In genomic region chr13:26961890-26962615, GRCh38 we compare ENCODE assay signal across 18 cellular contexts.
A peak's percentile ranks its signal among the peaks of the same experiment; 100 is the strongest.
DNase-seq lines count a peak whose midpoint lies in the region; ATAC-seq, FAIRE-seq and TF ChIP-seq lines count a peak whose summit lies in the region.
"Had no signal": no experiment of that assay in that cellular context is flagged by ENCODE, and none has a peak within 500 bp of the region (broad histone marks: within the 10 kb centered on the region; RNA-seq: fewer than 3 reads in every experiment).

No MANE protein-coding gene starts in this region.

- H3K4me2 ChIP-seq in H1 (ENCODE audit: insufficient read depth in 1 of 2, low read depth in 2 of 2, low read length in 2 of 2): no peak overlapping the region
- no peak overlapping the region for H3K4me2 ChIP-seq in OCI-LY7 (ENCODE audit: low read length)

- no peaks in the 10 kb centered on the region for H4K20me1 ChIP-seq in H1 (replicated peaks in 1 of 2; ENCODE audit: control insufficient read depth in 1 of 2, insufficient read depth in 2 of 2, low read length in 2 of 2)
- no peaks in the 10 kb centered on the region for H4K20me1 ChIP-seq in OCI-LY7 (ENCODE audit: insufficient read depth, low read length)

- H2AK5ac ChIP-seq in H1 (ENCODE audit: low read depth, low read length): no peak overlapping the region

- no peak overlapping the region for H3K9ac ChIP-seq in H1 (replicated peaks in 1 of 4; ENCODE audit: extremely low read depth in 1 of 4, low read depth in 3 of 4, low read length in 3 of 4)

- H4K91ac ChIP-seq in H1 (replicated peaks; ENCODE audit: insufficient read length, low read length): no peak overlapping the region

- TF ChIP-seq RAD21 in H1 (IDR thresholded peaks at IDR 0.05 in 1 of 2, conservative IDR thresholded peaks at IDR 0.05 in 1 of 2; ENCODE audit: low read depth in 2 of 2, low read length in 2 of 2): no peak

- H2BK120ac ChIP-seq in H1 (replicated peaks; ENCODE audit: low read depth, low read length): no peak overlapping the region

- FAIRE-seq in H1 (lab: Jason Lieb, UNC): no peak
- FAIRE-seq: astrocyte had no signal

- H3K18ac ChIP-seq in H1 (ENCODE audit: extremely low read depth, low read length): no peak overlapping the region

- H2BK15ac ChIP-seq in H1 (ENCODE audit: low read length): no peak overlapping the region

- no peaks in the 10 kb centered on the region for H3K23me2 ChIP-seq in H1 (ENCODE audit: low read depth, low read length)

- no peak overlapping the region for H2BK5ac ChIP-seq in H1 (ENCODE audit: low read depth, low read length)

- H3K79me1 ChIP-seq in H1 (ENCODE audit: low read depth, low read length): no peaks in the 10 kb centered on the region

- H3K4ac ChIP-seq in H1 (replicated peaks; ENCODE audit: insufficient read length, low read depth, low read length): no peak overlapping the region

- DNase-seq in NCI-H146 treated with DMSO at 0.1 percent for 48 hours (lab: John Stamatoyannopoulos, UW; ENCODE audit: unreplicated experiment) (peak; percentile 49), H1 (ENCODE audit: low read depth in 1 of 2, low spot score in 2 of 2) (no peak), DMS 273 treated with DMSO at 0.1 percent for 48 hours (lab: John Stamatoyannopoulos, UW) (no peak), OCI-LY7 (ENCODE audit: low spot score) (no peak), GM10266 (ENCODE audit: extremely low spot score) (no peak)
- DNase-seq: activated CD8-positive, alpha-beta memory T cell treated with anti-CD3 and anti-CD28 coated beads, Interleukin-2, amount 50 U/mL, for 4 hours; activated gamma-delta T cell; H7; NCI-H2227 treated with DMSO at 0.1 percent for 48 hours; nucleus accumbens; stimulated activated CD4-positive, alpha-beta T cell treated with anti-CD3 and anti-CD28 coated beads, Interleukin-4, amount 100 ng/mL, for 4 hours had no signal

- H3K56ac ChIP-seq in H1 (replicated peaks; ENCODE audit: insufficient read length, low read depth, low read length): no peak overlapping the region

- WGBS in H1 (ENCODE audit: extremely low coverage in 1 of 2, insufficient coverage in 1 of 2, insufficient read length in 1 of 2, insufficient replicate concordance in 2 of 2, low coverage in 1 of 2, low lambda C conversion rate in 2 of 2, missing lambda C conversion rate in 1 of 2), 2 experiments: 84% methylated on average over 16 of the region's 17 CpGs; no CpG with 5 or more reads in 1 of the 2 experiments

- H3K79me2 ChIP-seq in H1 (ENCODE audit: control insufficient read depth in 1 of 2, insufficient read depth in 2 of 2, low read length in 2 of 2): no peaks in the 10 kb centered on the region
- no peaks in the 10 kb centered on the region for H3K79me2 ChIP-seq in OCI-LY7 (ENCODE audit: insufficient read depth, low read depth, low read length)

- H3K27ac ChIP-seq in H1 (ENCODE audit: low read depth, low read length) (no peak overlapping the region), muscle layer of duodenum (ENCODE audit: low read length) (peak overlapping the region; percentile 18), OCI-LY7 (ENCODE audit: low read depth, low read length, poor library complexity, severe bottlenecking) (no peak overlapping the region)
- H3K27ac ChIP-seq: coronary artery, SJSA1 had no signal

- intact Hi-C loops in OCI-LY7 (cut with micrococcal nuclease; ENCODE audit: unreplicated experiment): no loop called here

- H3K4me1 ChIP-seq in H1 (replicated peaks in 1 of 4; ENCODE audit: control insufficient read depth in 3 of 4, insufficient read depth in 4 of 4, low read length in 3 of 4) (peaks cover 0 to 7% (median 3%) of the 10 kb centered on the region in 4 experiments; a peak in 4 of 7 replicates), muscle layer of duodenum (ENCODE audit: control insufficient read depth in 1 of 2, insufficient read depth in 2 of 2, low read length in 2 of 2) (peaks cover 0 to 13% of the 10 kb centered on the region in 2 donors), OCI-LY7 (ENCODE audit: insufficient read depth, low read length, poor library complexity, severe bottlenecking) (peaks cover 6% of the 10 kb centered on the region)
- H3K4me1 ChIP-seq: SJSA1 had no signal

- H2BK20ac ChIP-seq in H1 (ENCODE audit: low read length): no peak overlapping the region; the same call in 1 of the 2 replicates

- no peak overlapping the region for H3K4me3 ChIP-seq in H1 (ENCODE audit: extremely low read depth in 1 of 4, insufficient read depth in 2 of 4, low read depth in 3 of 4, low read length in 4 of 4)
- no peak overlapping the region for H3K4me3 ChIP-seq in muscle layer of duodenum (ENCODE audit: low read depth in 1 of 2, low read length in 2 of 2)
- no peak overlapping the region for H3K4me3 ChIP-seq in OCI-LY7 (ENCODE audit: low read depth, low read length, poor library complexity, severe bottlenecking)
- H3K4me3 ChIP-seq: coronary artery, SJSA1 had no signal

- TF ChIP-seq EP300 in H1 (IDR thresholded peaks at IDR 0.05; ENCODE audit: borderline replicate concordance in 1 of 2, low read depth in 2 of 2, low read length in 2 of 2): no peak

- POLR2A ChIA-PET in H1 (lab: Charles Lee; ENCODE audit: partially characterized antibody) (no interaction called here), OCI-LY7 (lab: Charles Lee) (interaction anchor here (0.5 kb wide), 2 partner anchors 46 to 220 kb away, joined by 3 read pairs; no protein-coding TSS in a partner anchor)

- H4K8ac ChIP-seq in H1 (ENCODE audit: extremely low read depth, insufficient read depth, low read length): peak overlapping the region; percentile 4; the same call in 1 of the 2 replicates

- no peak overlapping the region for H4K5ac ChIP-seq in H1 (ENCODE audit: insufficient read length, low read depth, low read length)

- H3K36me3 ChIP-seq in H1 (ENCODE audit: control insufficient read depth in 2 of 4, insufficient read depth in 4 of 4, low read length in 3 of 4): no peaks in the 10 kb centered on the region
- no peaks in the 10 kb centered on the region for H3K36me3 ChIP-seq in muscle layer of duodenum (ENCODE audit: control insufficient read depth in 1 of 2, insufficient read depth in 2 of 2, low read length in 2 of 2)
- H3K36me3 ChIP-seq in OCI-LY7 (ENCODE audit: insufficient read depth, low read length): no peaks in the 10 kb centered on the region
- H3K36me3 ChIP-seq: SJSA1 had no signal

- ATAC-seq in GM18868 (IDR thresholded peaks at IDR 0.05; ENCODE audit: unreplicated experiment) (peak; percentile 78), HG02885 (IDR thresholded peaks at IDR 0.05; ENCODE audit: poor library complexity, unreplicated experiment) (no peak)
- ATAC-seq: activated CD4-positive, CD25-positive, alpha-beta regulatory T cell treated with anti-CD3 and anti-CD28 coated beads, Interleukin-2, amount 50 U/mL, for 24 hours had no signal

- TF ChIP-seq POLR2A in H1 (IDR thresholded peaks at IDR 0.05; ENCODE audit: control extremely low read depth in 1 of 2, low read depth in 2 of 2, low read length in 2 of 2): no peak

- no peaks in the 10 kb centered on the region for H3K27me3 ChIP-seq in H1 (replicated peaks in 1 of 4; ENCODE audit: control insufficient read depth in 3 of 4, extremely low read depth in 1 of 4, insufficient read depth in 3 of 4, low read length in 3 of 4)
- H3K27me3 ChIP-seq in muscle layer of duodenum (ENCODE audit: low read depth, low read length): no peaks in the 10 kb centered on the region
- H3K27me3 ChIP-seq: SJSA1 had no signal

- no peak overlapping the region for H2BK12ac ChIP-seq in H1 (ENCODE audit: low read depth, low read length)

- no peak overlapping the region for H3K23ac ChIP-seq in H1 (ENCODE audit: insufficient read length)

- CTCF ChIA-PET in H1 (lab: Charles Lee; ENCODE audit: partially characterized antibody) (interaction anchor here (1.3 to 1.5 kb wide), 4 partner anchors 10 to 412 kb away, joined by 3 to 5 read pairs (median 4); no protein-coding TSS in a partner anchor), OCI-LY7 (lab: Charles Lee; ENCODE audit: unreplicated experiment) (no interaction called here)

- H2AFZ ChIP-seq in H1 (ENCODE audit: low read length) (0 out of 2 replicates have a peak overlapping the region, but pooled peaks have one; percentile 40), OCI-LY7 (ENCODE audit: low read length) (no peak overlapping the region)

- no peaks in the 10 kb centered on the region for H3K9me2 ChIP-seq in OCI-LY7 (ENCODE audit: insufficient read depth, low read length)

- no peak for TF ChIP-seq CTCF in H1 (IDR thresholded peaks at IDR 0.05; ENCODE audit: control extremely low read depth in 1 of 3, insufficient read depth in 1 of 3, low read depth in 1 of 3, low read length in 3 of 3)
- TF ChIP-seq CTCF in OCI-LY7 (conservative IDR thresholded peaks at IDR 0.05; ENCODE audit: low read length): no peak
- no peak for TF ChIP-seq CTCF in GM10266 (IDR thresholded peaks at IDR 0.05; ENCODE audit: control insufficient read depth, insufficient read depth, low read depth, missing control alignments)

- H3K14ac ChIP-seq in H1 (ENCODE audit: insufficient read length): no peak overlapping the region

- H3K9me3 ChIP-seq in H1 (ENCODE audit: insufficient read depth in 2 of 2, low read depth in 1 of 2, low read length in 1 of 2): no peaks in the 10 kb centered on the region
- H3K9me3 ChIP-seq in muscle layer of duodenum (ENCODE audit: control insufficient read depth in 1 of 2, low read length in 2 of 2): no peaks in the 10 kb centered on the region
- H3K9me3 ChIP-seq in OCI-LY7 (ENCODE audit: low read length): no peaks in the 10 kb centered on the region
- H3K9me3 ChIP-seq: SJSA1 had no signal

- BruUV-seq in OCI-LY7 (replicated peaks; lab: Mats Ljungman, UMichigan): no TSS peak

TF ChIP-seq in H1, 55 proteins besides CTCF, POLR2A, EP300 and RAD21:
- TF ChIP-seq NANOG (IDR thresholded peaks at IDR 0.05; ENCODE audit: insufficient read depth, low read depth, low read length, poor library complexity, severe bottlenecking) (no peak), KDM1A (IDR thresholded peaks at IDR 0.05; ENCODE audit: borderline replicate concordance, low read length) (no peak), KDM5A (IDR thresholded peaks at IDR 0.05; ENCODE audit: low read length) (no peak), CEBPB (IDR thresholded peaks at IDR 0.05; ENCODE audit: low read depth, low read length) (no peak)
